22 cellular contexts compared by ENCODE assay signal in genomic region chr6:42796171-42796570, GRCh38.
"Had no signal": no experiment of that assay in that cellular context is flagged by ENCODE, and none has a peak within 500 bp of the region (broad histone marks: within the 10 kb centered on the region; RNA-seq: fewer than 3 reads in every experiment).

No MANE protein-coding gene starts in this region.

- H3K4me3 ChIP-seq: heart right ventricle, lower lobe of right lung, ovary, tibial artery had no signal

- H3K27ac ChIP-seq: epithelial cell of prostate, heart right ventricle, lower lobe of right lung, ovary, tibial artery had no signal

- ATAC-seq: activated CD4-positive, alpha-beta T cell treated with anti-CD3 and anti-CD28 coated beads for 36 hours; heart right ventricle; lower lobe of right lung; natural killer cell treated with Interleukin-12 subunit alpha and Interleukin-12 subunit beta and Interleukin-15 and Interleukin-18, amount 100 ng/mL, for 72 hours; right cardiac atrium; stimulated activated naive CD8-positive, alpha-beta T cell treated with anti-CD3 and anti-CD28 coated beads, Interleukin-15, amount 100 ng/mL, for 72 hours had no signal

- H3K27me3 ChIP-seq: heart right ventricle, ovary, tibial artery had no signal

- DNase-seq: activated B cell treated with CpG ODN at 0.5 μM for 24 hours; activated CD4-positive, alpha-beta T cell treated with anti-CD3 and anti-CD28 coated beads for 36 hours; activated CD4-positive, alpha-beta T cell treated with anti-CD3 and anti-CD28 coated beads, Interleukin-2, amount 50 U/mL, for 4 hours; activated CD8-positive, alpha-beta memory T cell treated with anti-CD3 and anti-CD28 coated beads for 24 hours; activated CD8-positive, alpha-beta memory T cell treated with anti-CD3 and anti-CD28 coated beads, Interleukin-2, amount 50 U/mL, for 4 hours; activated naive CD4-positive, alpha-beta T cell treated with Interleukin-2 at 50 U/mL for 16 hours; activated T-cell treated with anti-CD3 and anti-CD28 coated beads, Interleukin-2, amount 50 U/mL, for 24 hours; amygdala; cerebellar nuclear complex; cortex of kidney; heart right ventricle; lower lobe of right lung; ovary; right cardiac atrium; stimulated activated CD4-positive, alpha-beta T cell treated with anti-CD3 and anti-CD28 coated beads, Interleukin-12 subunit alpha, Interleukin-12 subunit beta, amount 100 ng/mL, for 4 hours; stimulated activated CD4-positive, alpha-beta T cell treated with anti-CD3 and anti-CD28 coated beads, Interleukin-4, amount 100 ng/mL, for 4 hours; stimulated activated naive CD8-positive, alpha-beta T cell treated with anti-CD3 and anti-CD28 coated beads, Interleukin-15, amount 100 ng/mL, for 72 hours; tibial artery had no signal

- H3K4me3 Mint-ChIP-seq: activated B cell treated with CpG ODN at 0.5 μM for 24 hours; activated CD4-positive, alpha-beta T cell treated with anti-CD3 and anti-CD28 coated beads for 36 hours; activated T-cell treated with anti-CD3 and anti-CD28 coated beads, Interleukin-2, amount 50 U/mL, for 24 hours; natural killer cell treated with Interleukin-12 subunit alpha and Interleukin-12 subunit beta and Interleukin-15 and Interleukin-18, amount 100 ng/mL, for 72 hours; stimulated activated naive CD8-positive, alpha-beta T cell treated with anti-CD3 and anti-CD28 coated beads, Interleukin-15, amount 100 ng/mL, for 72 hours; T-helper 1 cell treated with Interleukin-12 subunit alpha and Interleukin-12 subunit beta and Interleukin-4 antibody, amounts not matched to agents 30 μg/mL and 1 μg/mL, for 36 hours had no signal

- H3K9me3 ChIP-seq: heart right ventricle, lower lobe of right lung, ovary, tibial artery had no signal

- H3K9me3 Mint-ChIP-seq: activated B cell treated with CpG ODN at 0.5 μM for 24 hours; activated T-cell treated with anti-CD3 and anti-CD28 coated beads, Interleukin-2, amount 50 U/mL, for 24 hours; activated T-helper 2 cell treated with anti-CD3 and anti-CD28 coated beads, Interferon-gamma antibody, Interleukin-2, Interleukin-4, amounts not matched to agents 10 μg/mL and 5 μg/mL and 100 μg/mL, durations not matched to agents 14 hours and 24 hours and 36 hours; natural killer cell treated with Interleukin-12 subunit alpha and Interleukin-12 subunit beta and Interleukin-15 and Interleukin-18, amount 100 ng/mL, for 72 hours; stimulated activated naive CD8-positive, alpha-beta T cell treated with anti-CD3 and anti-CD28 coated beads, Interleukin-15, amount 100 ng/mL, for 72 hours; T-helper 1 cell treated with Interleukin-12 subunit alpha and Interleukin-12 subunit beta and Interleukin-4 antibody, amounts not matched to agents 30 μg/mL and 1 μg/mL, for 36 hours had no signal

- H3K27me3 Mint-ChIP-seq: activated B cell treated with CpG ODN at 0.5 μM for 24 hours; activated CD4-positive, alpha-beta T cell treated with anti-CD3 and anti-CD28 coated beads for 36 hours; activated T-cell treated with anti-CD3 and anti-CD28 coated beads, Interleukin-2, amount 50 U/mL, for 24 hours; natural killer cell treated with Interleukin-12 subunit alpha and Interleukin-12 subunit beta and Interleukin-15 and Interleukin-18, amount 100 ng/mL, for 72 hours; stimulated activated naive CD8-positive, alpha-beta T cell treated with anti-CD3 and anti-CD28 coated beads, Interleukin-15, amount 100 ng/mL, for 72 hours had no signal

- H3K36me3 ChIP-seq: lower lobe of right lung, ovary, tibial artery had no signal

- H3K36me3 Mint-ChIP-seq: natural killer cell treated with Interleukin-12 subunit alpha and Interleukin-12 subunit beta and Interleukin-15 and Interleukin-18, amount 100 ng/mL, for 72 hours had no signal

- H3K27ac Mint-ChIP-seq: activated B cell treated with CpG ODN at 0.5 μM for 24 hours; activated CD4-positive, alpha-beta T cell treated with anti-CD3 and anti-CD28 coated beads for 36 hours; activated T-cell treated with anti-CD3 and anti-CD28 coated beads, Interleukin-2, amount 50 U/mL, for 24 hours; activated T-helper 2 cell treated with anti-CD3 and anti-CD28 coated beads, Interferon-gamma antibody, Interleukin-2, Interleukin-4, amounts not matched to agents 10 μg/mL and 5 μg/mL and 100 μg/mL, durations not matched to agents 14 hours and 24 hours and 36 hours; stimulated activated naive CD8-positive, alpha-beta T cell treated with anti-CD3 and anti-CD28 coated beads, Interleukin-15, amount 100 ng/mL, for 72 hours; T-helper 1 cell treated with Interleukin-12 subunit alpha and Interleukin-12 subunit beta and Interleukin-4 antibody, amounts not matched to agents 30 μg/mL and 1 μg/mL, for 36 hours had no signal
